In the genomic region with DNA sequence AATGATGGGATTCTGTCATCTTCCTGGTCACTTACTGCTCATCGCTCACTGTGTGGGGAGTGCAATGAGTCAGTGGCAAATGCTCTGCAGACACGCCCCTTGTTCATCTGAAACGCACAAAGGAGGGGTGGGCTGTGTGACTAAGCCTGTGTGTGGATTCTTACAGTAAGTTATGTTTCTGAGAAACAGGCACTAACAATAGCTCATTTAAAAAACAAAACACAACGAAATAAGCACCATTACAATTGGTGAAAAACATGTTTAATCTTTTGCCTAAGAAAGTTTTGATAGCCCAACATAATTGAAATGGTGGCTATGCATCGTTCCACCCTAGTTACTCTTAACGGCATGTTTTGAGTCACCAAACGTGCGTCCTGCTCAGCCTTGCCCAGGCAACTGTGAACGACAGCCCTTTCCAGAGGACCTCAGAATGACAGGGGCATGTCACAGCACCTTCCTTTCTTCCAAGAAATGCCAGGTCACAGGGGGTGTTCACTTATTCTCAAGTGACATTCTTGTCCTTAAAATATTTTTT, we compare ENCODE assay signal across 8 cellular contexts.
A peak's percentile ranks its signal among the peaks of the same experiment; 100 is the strongest.
DNase-seq lines count a peak whose midpoint lies in the region; ATAC-seq and TF ChIP-seq lines count a peak whose summit lies in the region.
"Had no signal": no experiment of that assay in that cellular context is flagged by ENCODE, and none has a peak within 500 bp of the region (broad histone marks: within the 10 kb centered on the region; RNA-seq: fewer than 3 reads in every experiment).

No MANE protein-coding gene starts in this region.

- TF ChIP-seq POLR2A in heart left ventricle (IDR thresholded peaks at IDR 0.05): no peak

- DNase-seq in OCI-M1 (lab: John Stamatoyannopoulos, UW): peak; percentile 93
- DNase-seq in activated effector memory CD4-positive, alpha-beta T cell treated with anti-CD3 and anti-CD28 coated beads, Interleukin-2, amount 50 U/mL, for 16 hours: peak; percentile 89
- peak in 3 of 5 donors; percentile 43 to 67 (median 44) for DNase-seq in heart left ventricle
- peak; percentile 55 for DNase-seq in stimulated activated CD4-positive, alpha-beta T cell treated with anti-CD3 and anti-CD28 coated beads, Interleukin-12 subunit alpha, Interleukin-12 subunit beta, amount 100 ng/mL, for 4 hours
- no peak for DNase-seq in NCI-H1105 treated with DMSO at 0.1 percent for 48 hours (lab: John Stamatoyannopoulos, UW)
- DNase-seq: pancreas had no signal

- ATAC-seq in GM18868 (IDR thresholded peaks at IDR 0.05; ENCODE audit: unreplicated experiment) (peak; percentile 95), HG02885 (IDR thresholded peaks at IDR 0.05; ENCODE audit: poor library complexity, unreplicated experiment) (peak; percentile 90), heart left ventricle (peak; percentile 61 to 97 (median 92))

- H3K4me3 ChIP-seq in heart left ventricle: peak overlapping the region in 3 of 12 donors; percentile 5 to 38 (median 26)
- H3K4me3 ChIP-seq: pancreas had no signal

- TF ChIP-seq CTCF in heart left ventricle (IDR thresholded peaks at IDR 0.05): no peak

- no peaks in the 10 kb centered on the region for H3K36me3 ChIP-seq in heart left ventricle
- H3K36me3 ChIP-seq: pancreas had no signal

- WGBS in heart left ventricle, 4 donors: 61 to 68% (median 64%) methylated on average over 9 of the region's 9 CpGs

- intact Hi-C loops in heart left ventricle (cut with DNase I): no loop called here

- no peaks in the 10 kb centered on the region for H3K9me3 ChIP-seq in heart left ventricle
- H3K9me3 ChIP-seq: pancreas had no signal

- H3K27ac ChIP-seq in heart left ventricle: peak overlapping the region in 6 of 12 donors; percentile 10 to 88 (median 34)

- peaks cover 0 to 25% (median 0%) of the 10 kb centered on the region in 12 donors for H3K4me1 ChIP-seq in heart left ventricle

- no peaks in the 10 kb centered on the region for H3K27me3 ChIP-seq in heart left ventricle
- H3K27me3 ChIP-seq: pancreas had no signal
